ENCODE assay signal across 13 cellular contexts in the genomic region with DNA sequence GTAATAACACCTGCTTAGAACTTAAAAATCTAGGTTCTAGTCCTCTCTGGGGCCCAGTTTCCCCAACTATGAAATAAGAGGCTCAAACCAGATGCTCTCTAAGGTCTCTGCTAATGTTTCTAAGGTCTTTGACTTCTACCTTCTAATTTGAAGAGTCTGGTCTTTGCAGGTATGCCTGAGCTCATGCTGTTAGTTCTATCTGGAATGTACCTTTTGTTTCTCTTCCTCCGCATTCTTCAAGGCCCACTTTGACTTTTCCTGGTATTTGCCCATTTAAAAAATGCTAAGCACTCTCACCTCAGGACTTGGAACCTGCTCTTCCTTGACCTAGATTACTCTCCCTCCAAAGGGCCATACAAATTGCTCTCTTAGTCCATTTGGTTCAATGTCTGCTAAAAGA. TPM values are rescaled to one million over a fixed set of nuclear protein-coding genes. Genes with fewer than 3 reads are reported as not detected.
DNase-seq lines count a peak whose midpoint lies in the region; ATAC-seq and TF ChIP-seq lines count a peak whose summit lies in the region.
"Had no signal": no experiment of that assay in that cellular context is flagged by ENCODE, and none has a peak within 500 bp of the region (broad histone marks: within the 10 kb centered on the region; RNA-seq: fewer than 3 reads in every experiment).

No MANE protein-coding gene starts in this region.

- POLR2A ChIA-PET in WTC11 (lab: Charles Lee) = interaction anchor here (0.7 kb wide), 1 partner anchor 47 kb away, joined by 4 read pairs; no protein-coding TSS in a partner anchor

- no peak overlapping the region for H4K12ac ChIP-seq in trophoblast cell (ENCODE audit: low read depth, low read length)

- peaks cover 1% of the 10 kb centered on the region for H3K79me1 ChIP-seq in trophoblast cell (ENCODE audit: low read length)

- H3K4me1 ChIP-seq in trophoblast cell (ENCODE audit: control insufficient read depth in 1 of 2, insufficient read depth in 2 of 2, low read length in 2 of 2) = peaks cover 0 to 2% of the 10 kb centered on the region in 2 experiments

- WGBS in trophoblast cell (ENCODE audit: extremely low coverage, insufficient coverage, insufficient read length) = no CpG with 5 or more reads among the region's 1 CpG

- no peak overlapping the region for H2AFZ ChIP-seq in trophoblast cell (ENCODE audit: insufficient read depth, low read length, poor library complexity)

- H2BK12ac ChIP-seq in trophoblast cell (ENCODE audit: low read length) = no peak overlapping the region

- H3K27me3 Mint-ChIP-seq in WTC11 (ENCODE audit: low read depth) = no peaks in the 10 kb centered on the region
- H3K27me3 Mint-ChIP-seq in activated T-cell treated with anti-CD3 and anti-CD28 coated beads, Interleukin-2, amount 50 U/mL, for 24 hours = no peaks in the 10 kb centered on the region
- H3K27me3 Mint-ChIP-seq: B cell; CD4-positive, alpha-beta T cell had no signal

- peak overlapping the region; percentile 39 for H3K27ac ChIP-seq in trophoblast cell (ENCODE audit: low read depth, low read length)

- DNase-seq in H7 (peak; percentile 8), WTC11 (ENCODE audit: low spot score) (no peak), iPS DF 19.7 (ENCODE audit: low read depth, low spot score) (peak; percentile 60), trophoblast cell (peak in 1 of 2 donors; percentile 28)
- DNase-seq in activated T-cell treated with anti-CD3 and anti-CD28 coated beads, Interleukin-2, amount 50 U/mL, for 24 hours = no peak
- DNase-seq: C1 segment of cervical spinal cord; Calu3; CD4-positive, alpha-beta T cell; DMS 273 treated with DMSO at 0.1 percent for 48 hours had no signal

- H2BK5ac ChIP-seq in trophoblast cell (ENCODE audit: low read depth, low read length, poor library complexity) = no peak overlapping the region

- H3K27me3 ChIP-seq in H7 (ENCODE audit: control insufficient read depth, insufficient read depth, low read length) (no peaks in the 10 kb centered on the region), trophoblast cell (ENCODE audit: insufficient read depth, low read length) (no peaks in the 10 kb centered on the region)

- H3K9me3 Mint-ChIP-seq in WTC11 = no peaks in the 10 kb centered on the region
- H3K9me3 Mint-ChIP-seq in activated T-cell treated with anti-CD3 and anti-CD28 coated beads, Interleukin-2, amount 50 U/mL, for 24 hours = no peaks in the 10 kb centered on the region
- H3K9me3 Mint-ChIP-seq: CD4-positive, alpha-beta T cell had no signal

- H3K36me3 Mint-ChIP-seq in WTC11 = peaks cover 12% of the 10 kb centered on the region
- H3K36me3 Mint-ChIP-seq in activated T-cell treated with anti-CD3 and anti-CD28 coated beads, Interleukin-2, amount 50 U/mL, for 24 hours (ENCODE audit: low read depth) = peaks cover 96% of the 10 kb centered on the region

- H3K14ac ChIP-seq in trophoblast cell (ENCODE audit: low read length) = no peak overlapping the region

- H3K36me3 ChIP-seq in H7 (replicated peaks; ENCODE audit: control insufficient read depth, insufficient read depth, low read length) (no peaks in the 10 kb centered on the region), trophoblast cell (ENCODE audit: control insufficient read depth in 1 of 2, insufficient read depth in 2 of 2, low read length in 2 of 2) (peaks cover 4 to 7% of the 10 kb centered on the region in 2 experiments)

- no peak overlapping the region for H3K18ac ChIP-seq in trophoblast cell (ENCODE audit: low read length)

- H3K79me2 ChIP-seq in trophoblast cell (ENCODE audit: control insufficient read depth, insufficient read depth, low read length, poor library complexity) = no peaks in the 10 kb centered on the region

- no peak overlapping the region for H3K4ac ChIP-seq in trophoblast cell (ENCODE audit: low read depth, low read length)

- H3K9me3 ChIP-seq in trophoblast cell (ENCODE audit: insufficient read depth, low read depth, low read length) = no peaks in the 10 kb centered on the region

- H2AK5ac ChIP-seq in trophoblast cell (ENCODE audit: low read length) = no peak overlapping the region

- no peak overlapping the region for H3K9ac ChIP-seq in trophoblast cell (ENCODE audit: low read length)

- H3K4me2 ChIP-seq in trophoblast cell (ENCODE audit: low read length) = no peak overlapping the region

- H3K4me3 ChIP-seq in H7 (ENCODE audit: insufficient read depth, low read depth, low read length) (no peak overlapping the region), trophoblast cell (ENCODE audit: low read depth, low read length) (no peak overlapping the region)

- no peak overlapping the region for H3K23ac ChIP-seq in trophoblast cell (ENCODE audit: low read length)

- TF ChIP-seq CTCF in WTC11 (IDR thresholded peaks at IDR 0.05) = no peak

- peak; percentile 90 for ATAC-seq in WTC11
- no peak for ATAC-seq in GM21723 (IDR thresholded peaks at IDR 0.05; ENCODE audit: unreplicated experiment)
- no peak for ATAC-seq in GM19395 (IDR thresholded peaks at IDR 0.05; ENCODE audit: unreplicated experiment)
- ATAC-seq: HepG2 had no signal

- H2BK120ac ChIP-seq in trophoblast cell (ENCODE audit: insufficient read depth, low read length, poor library complexity) = no peak overlapping the region

- CTCF ChIA-PET in WTC11 (lab: Charles Lee) = interaction anchor here (0.6 to 1.6 kb wide), 4 partner anchors 44 to 174 kb away, joined by 4 to 5 read pairs (median 4); no protein-coding TSS in a partner anchor

- no peak overlapping the region for H4K8ac ChIP-seq in trophoblast cell (ENCODE audit: low read depth, low read length)

- H4K91ac ChIP-seq in trophoblast cell (ENCODE audit: low read depth, low read length) = no peak overlapping the region

- no peak overlapping the region for H3K4me3 Mint-ChIP-seq in WTC11
- no peak overlapping the region for H3K4me3 Mint-ChIP-seq in activated T-cell treated with anti-CD3 and anti-CD28 coated beads, Interleukin-2, amount 50 U/mL, for 24 hours
- H3K4me3 Mint-ChIP-seq: B cell; CD4-positive, alpha-beta T cell had no signal

- peak overlapping the region; percentile 26 for H3K27ac Mint-ChIP-seq in WTC11
- H3K27ac Mint-ChIP-seq in activated T-cell treated with anti-CD3 and anti-CD28 coated beads, Interleukin-2, amount 50 U/mL, for 24 hours = no peak overlapping the region
- H3K27ac Mint-ChIP-seq: B cell; CD4-positive, alpha-beta T cell had no signal

- H3K4me1 Mint-ChIP-seq in WTC11 = peaks cover 35% of the 10 kb centered on the region
- H3K4me1 Mint-ChIP-seq in activated T-cell treated with anti-CD3 and anti-CD28 coated beads, Interleukin-2, amount 50 U/mL, for 24 hours (ENCODE audit: low read depth) = peaks cover 10% of the 10 kb centered on the region

TF ChIP-seq in WTC11, 78 proteins besides CTCF, POLR2A, EP300 and RAD21 (continues in another document):
- no peak for TF ChIP-seq JUN (CRISPR knock-in tag; IDR thresholded peaks at IDR 0.05)
- TF ChIP-seq, protein P1, sequence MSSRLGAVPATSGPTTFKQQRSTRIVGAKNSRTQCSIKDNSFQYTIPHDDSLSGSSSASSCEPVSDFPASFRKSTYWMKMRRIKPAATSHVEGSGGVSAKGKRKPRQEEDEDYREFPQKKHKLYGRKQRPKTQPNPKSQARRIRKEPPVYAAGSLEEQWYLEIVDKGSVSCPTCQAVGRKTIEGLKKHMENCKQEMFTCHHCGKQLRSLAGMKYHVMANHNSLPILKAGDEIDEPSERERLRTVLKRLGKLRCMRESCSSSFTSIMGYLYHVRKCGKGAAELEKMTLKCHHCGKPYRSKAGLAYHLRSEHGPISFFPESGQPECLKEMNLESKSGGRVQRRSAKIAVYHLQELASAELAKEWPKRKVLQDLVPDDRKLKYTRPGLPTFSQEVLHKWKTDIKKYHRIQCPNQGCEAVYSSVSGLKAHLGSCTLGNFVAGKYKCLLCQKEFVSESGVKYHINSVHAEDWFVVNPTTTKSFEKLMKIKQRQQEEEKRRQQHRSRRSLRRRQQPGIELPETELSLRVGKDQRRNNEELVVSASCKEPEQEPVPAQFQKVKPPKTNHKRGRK (CRISPR knock-in tag; IDR thresholded peaks at IDR 0.05; ENCODE audit: borderline replicate concordance) = no peak
- TF ChIP-seq ZNF416 (CRISPR knock-in tag; IDR thresholded peaks at IDR 0.05) = no peak
- TF ChIP-seq ZNF232 (CRISPR knock-in tag; IDR thresholded peaks at IDR 0.05) = no peak
- TF ChIP-seq, protein P2, sequence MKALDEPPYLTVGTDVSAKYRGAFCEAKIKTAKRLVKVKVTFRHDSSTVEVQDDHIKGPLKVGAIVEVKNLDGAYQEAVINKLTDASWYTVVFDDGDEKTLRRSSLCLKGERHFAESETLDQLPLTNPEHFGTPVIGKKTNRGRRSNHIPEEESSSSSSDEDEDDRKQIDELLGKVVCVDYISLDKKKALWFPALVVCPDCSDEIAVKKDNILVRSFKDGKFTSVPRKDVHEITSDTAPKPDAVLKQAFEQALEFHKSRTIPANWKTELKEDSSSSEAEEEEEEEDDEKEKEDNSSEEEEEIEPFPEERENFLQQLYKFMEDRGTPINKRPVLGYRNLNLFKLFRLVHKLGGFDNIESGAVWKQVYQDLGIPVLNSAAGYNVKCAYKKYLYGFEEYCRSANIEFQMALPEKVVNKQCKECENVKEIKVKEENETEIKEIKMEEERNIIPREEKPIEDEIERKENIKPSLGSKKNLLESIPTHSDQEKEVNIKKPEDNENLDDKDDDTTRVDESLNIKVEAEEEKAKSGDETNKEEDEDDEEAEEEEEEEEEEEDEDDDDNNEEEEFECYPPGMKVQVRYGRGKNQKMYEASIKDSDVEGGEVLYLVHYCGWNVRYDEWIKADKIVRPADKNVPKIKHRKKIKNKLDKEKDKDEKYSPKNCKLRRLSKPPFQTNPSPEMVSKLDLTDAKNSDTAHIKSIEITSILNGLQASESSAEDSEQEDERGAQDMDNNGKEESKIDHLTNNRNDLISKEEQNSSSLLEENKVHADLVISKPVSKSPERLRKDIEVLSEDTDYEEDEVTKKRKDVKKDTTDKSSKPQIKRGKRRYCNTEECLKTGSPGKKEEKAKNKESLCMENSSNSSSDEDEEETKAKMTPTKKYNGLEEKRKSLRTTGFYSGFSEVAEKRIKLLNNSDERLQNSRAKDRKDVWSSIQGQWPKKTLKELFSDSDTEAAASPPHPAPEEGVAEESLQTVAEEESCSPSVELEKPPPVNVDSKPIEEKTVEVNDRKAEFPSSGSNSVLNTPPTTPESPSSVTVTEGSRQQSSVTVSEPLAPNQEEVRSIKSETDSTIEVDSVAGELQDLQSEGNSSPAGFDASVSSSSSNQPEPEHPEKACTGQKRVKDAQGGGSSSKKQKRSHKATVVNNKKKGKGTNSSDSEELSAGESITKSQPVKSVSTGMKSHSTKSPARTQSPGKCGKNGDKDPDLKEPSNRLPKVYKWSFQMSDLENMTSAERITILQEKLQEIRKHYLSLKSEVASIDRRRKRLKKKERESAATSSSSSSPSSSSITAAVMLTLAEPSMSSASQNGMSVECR (CRISPR knock-in tag; IDR thresholded peaks at IDR 0.05; ENCODE audit: borderline replicate concordance) = no peak
- TF ChIP-seq ZNF138 (CRISPR knock-in tag; conservative IDR thresholded peaks at IDR 0.05) = no peak
- TF ChIP-seq FOXJ3 (CRISPR knock-in tag; IDR thresholded peaks at IDR 0.05; ENCODE audit: borderline replicate concordance) = no peak
- TF ChIP-seq ZNF396 (CRISPR knock-in tag; IDR thresholded peaks at IDR 0.05; ENCODE audit: borderline replicate concordance) = no peak

RNA-seq across cellular contexts. Expression of a gene that starts 13.5 kb away (rescaled TPM):
- total RNA-seq in H7 (2014; rRNA removed; shearing (Covaris generic)) = 3.0 and 3.5 TPM in 2 replicates
- total RNA-seq in WTC11 (2021) = 2.4 to 3.0 TPM (median 2.6 TPM) in 3 replicates
- 4.4 and 4.7 TPM in 2 replicates for polyA plus RNA-seq in trophoblast cell (2013)

Comparison
In these comparisons a context has a peak if more than half of its experiments do, and no peak if none do; other contexts are left out.
1. DNase-seq: peak in H7 (single experiment) and iPS DF 19.7 (single experiment); none in WTC11 (single experiment) and activated T-cell treated with anti-CD3 and anti-CD28 coated beads, Interleukin-2, amount 50 U/mL, for 24 hours (single experiment).